In genomic region chr5:122726990-122727616, GRCh38 we compare ENCODE assay signal across 10 cellular contexts. TPM values are rescaled to one million over a fixed set of nuclear protein-coding genes. Genes with fewer than 3 reads are reported as not detected.
DNase-seq lines count a peak whose midpoint lies in the region; TF ChIP-seq lines count a peak whose summit lies in the region.
"Had no signal": no experiment of that assay in that cellular context is flagged by ENCODE, and none has a peak within 500 bp of the region (broad histone marks: within the 10 kb centered on the region; RNA-seq: fewer than 3 reads in every experiment).

No MANE protein-coding gene starts in this region.

- H3K9me3 Mint-ChIP-seq in activated CD4-positive, alpha-beta T cell treated with anti-CD3 and anti-CD28 coated beads, Interleukin-2, amount 10 ng/mL, durations not matched to agents 7 days and 5 days, result no peaks in the 10 kb centered on the region

- H2AFZ ChIP-seq in MM.1S (ENCODE audit: low read length), result no peak overlapping the region

- H3K4me1 ChIP-seq in MM.1S (ENCODE audit: low read length), result peaks cover 6% of the 10 kb centered on the region; the same call in 1 of the 2 replicates

- H3F3A ChIP-seq in MM.1S (ENCODE audit: insufficient read depth, low read length), result no peaks in the 10 kb centered on the region

- no peak overlapping the region for H3K27ac ChIP-seq in MM.1S (ENCODE audit: low read length)
- H3K27ac ChIP-seq: KMS-11 had no signal

- peaks cover 11% of the 10 kb centered on the region for H3K27me3 Mint-ChIP-seq in activated CD4-positive, alpha-beta T cell treated with anti-CD3 and anti-CD28 coated beads, Interleukin-2, amount 10 ng/mL, durations not matched to agents 7 days and 5 days

- H3K27me3 ChIP-seq in GM06990 (replicated peaks; ENCODE audit: control insufficient read depth, insufficient read depth, low read length) (no peaks in the 10 kb centered on the region), MM.1S (replicated peaks; ENCODE audit: insufficient read depth, low read length) (no peaks in the 10 kb centered on the region)

- POLR2A ChIA-PET in activated CD4-positive, alpha-beta T cell treated with anti-CD3 and anti-CD28 coated beads, Interleukin-2, amount 10 ng/mL, durations not matched to agents 7 days and 5 days (lab: Charles Lee), result no interaction called here

- peak; percentile 34 for DNase-seq in GM06990 (ENCODE audit: extremely low read depth, insufficient read length)
- DNase-seq in H4 (ENCODE audit: low spot score), result peak; percentile 23
- DNase-seq in LoVo (ENCODE audit: low spot score), result peak; percentile 8
- DNase-seq in glomerular endothelial cell (ENCODE audit: extremely low read depth, low read depth, low spot score), result peak; percentile 67
- no peak for DNase-seq in stimulated activated CD4-positive, alpha-beta T cell treated with anti-CD3 and anti-CD28 coated beads, Interleukin-12 subunit alpha, Interleukin-12 subunit beta, amount 100 ng/mL, for 4 hours
- no peak for DNase-seq in MM.1S
- DNase-seq in activated effector memory CD4-positive, alpha-beta T cell treated with Interleukin-2 at 50 U/mL for 16 hours, result no peak
- DNase-seq in activated CD4-positive, alpha-beta T cell treated with anti-CD3 and anti-CD28 coated beads, Interleukin-2, amount 10 ng/mL, durations not matched to agents 7 days and 5 days, result no peak
- DNase-seq: GDM1 had no signal

- H3K9me3 ChIP-seq in MM.1S (replicated peaks; ENCODE audit: insufficient read depth, low read length), result no peaks in the 10 kb centered on the region

- H3K36me3 Mint-ChIP-seq in activated CD4-positive, alpha-beta T cell treated with anti-CD3 and anti-CD28 coated beads, Interleukin-2, amount 10 ng/mL, durations not matched to agents 7 days and 5 days (ENCODE audit: low read depth), result no peaks in the 10 kb centered on the region

- no peaks in the 10 kb centered on the region for H3K36me3 ChIP-seq in GM06990 (ENCODE audit: control insufficient read depth, insufficient read depth, low read length)
- H3K36me3 ChIP-seq in MM.1S (replicated peaks; ENCODE audit: insufficient read depth, low read length), result no peaks in the 10 kb centered on the region

- H3K9ac ChIP-seq in MM.1S (ENCODE audit: low read length), result no peak overlapping the region
- H3K9ac ChIP-seq: KMS-11 had no signal

- no peaks in the 10 kb centered on the region for H4K20me1 ChIP-seq in MM.1S (ENCODE audit: insufficient read depth, low read length)

- H3K9me2 ChIP-seq in MM.1S (replicated peaks; ENCODE audit: insufficient read depth, low read length), result no peaks in the 10 kb centered on the region

- H3K4me3 ChIP-seq in GM06990 (replicated peaks; ENCODE audit: low read depth, low read length), result no peak overlapping the region
- no peak overlapping the region for H3K4me3 ChIP-seq in MM.1S (ENCODE audit: low read length)

- TF ChIP-seq CTCF in GM06990 (IDR thresholded peaks at IDR 0.05; ENCODE audit: insufficient read depth, low read length, poor library complexity, severe bottlenecking) (no peak), MM.1S (IDR thresholded peaks at IDR 0.05; ENCODE audit: low read length) (no peak)

- H3K4me1 Mint-ChIP-seq in activated CD4-positive, alpha-beta T cell treated with anti-CD3 and anti-CD28 coated beads, Interleukin-2, amount 10 ng/mL, durations not matched to agents 7 days and 5 days, result no peaks in the 10 kb centered on the region

- H3K27ac Mint-ChIP-seq in activated CD4-positive, alpha-beta T cell treated with anti-CD3 and anti-CD28 coated beads, Interleukin-2, amount 10 ng/mL, durations not matched to agents 7 days and 5 days, result no peak overlapping the region

- CTCF ChIA-PET in activated CD4-positive, alpha-beta T cell treated with anti-CD3 and anti-CD28 coated beads, Interleukin-2, amount 10 ng/mL, durations not matched to agents 7 days and 5 days (lab: Charles Lee), result interaction anchor here (0.6 kb wide), 1 partner anchor 668 kb away, joined by 3 read pairs; no protein-coding TSS in a partner anchor

- no peak overlapping the region for H3K4me2 ChIP-seq in MM.1S (ENCODE audit: low read depth, low read length)
- H3K4me2 ChIP-seq: KMS-11 had no signal

- no peak overlapping the region for H3K4me3 Mint-ChIP-seq in activated CD4-positive, alpha-beta T cell treated with anti-CD3 and anti-CD28 coated beads, Interleukin-2, amount 10 ng/mL, durations not matched to agents 7 days and 5 days

- no peaks in the 10 kb centered on the region for H3K79me2 ChIP-seq in MM.1S (ENCODE audit: low read length)

RNA-seq across cellular contexts. Expression of gene SNX2, which starts 47.8 kb away (rescaled TPM):
- total RNA-seq in H4 (2014; rRNA removed; shearing (Covaris generic)), result 70.5 and 75.1 TPM in 2 replicates
- 47.0 and 55.5 TPM in 2 replicates for total RNA-seq in glomerular endothelial cell
- 10 to 100 TPM; 38.0 to 38.8 TPM for total RNA-seq in activated CD4-positive, alpha-beta T cell treated with anti-CD3 and anti-CD28 coated beads, Interleukin-2, amount 10 ng/mL, durations not matched to agents 7 days and 5 days

Comparison
In these comparisons a context has a peak if more than half of its experiments do, and no peak if none do; other contexts are left out.
1. DNase-seq: peak in GM06990 (single experiment), H4 (single experiment), LoVo (single experiment) and glomerular endothelial cell (single experiment); none in stimulated activated CD4-positive, alpha-beta T cell treated with anti-CD3 and anti-CD28 coated beads, Interleukin-12 subunit alpha, Interleukin-12 subunit beta, amount 100 ng/mL, for 4 hours (single experiment), MM.1S (single experiment), activated effector memory CD4-positive, alpha-beta T cell treated with Interleukin-2 at 50 U/mL for 16 hours (single experiment) and activated CD4-positive, alpha-beta T cell treated with anti-CD3 and anti-CD28 coated beads, Interleukin-2, amount 10 ng/mL, durations not matched to agents 7 days and 5 days (single experiment).